ENCODE assay signal across 11 cellular contexts in the genomic region with DNA sequence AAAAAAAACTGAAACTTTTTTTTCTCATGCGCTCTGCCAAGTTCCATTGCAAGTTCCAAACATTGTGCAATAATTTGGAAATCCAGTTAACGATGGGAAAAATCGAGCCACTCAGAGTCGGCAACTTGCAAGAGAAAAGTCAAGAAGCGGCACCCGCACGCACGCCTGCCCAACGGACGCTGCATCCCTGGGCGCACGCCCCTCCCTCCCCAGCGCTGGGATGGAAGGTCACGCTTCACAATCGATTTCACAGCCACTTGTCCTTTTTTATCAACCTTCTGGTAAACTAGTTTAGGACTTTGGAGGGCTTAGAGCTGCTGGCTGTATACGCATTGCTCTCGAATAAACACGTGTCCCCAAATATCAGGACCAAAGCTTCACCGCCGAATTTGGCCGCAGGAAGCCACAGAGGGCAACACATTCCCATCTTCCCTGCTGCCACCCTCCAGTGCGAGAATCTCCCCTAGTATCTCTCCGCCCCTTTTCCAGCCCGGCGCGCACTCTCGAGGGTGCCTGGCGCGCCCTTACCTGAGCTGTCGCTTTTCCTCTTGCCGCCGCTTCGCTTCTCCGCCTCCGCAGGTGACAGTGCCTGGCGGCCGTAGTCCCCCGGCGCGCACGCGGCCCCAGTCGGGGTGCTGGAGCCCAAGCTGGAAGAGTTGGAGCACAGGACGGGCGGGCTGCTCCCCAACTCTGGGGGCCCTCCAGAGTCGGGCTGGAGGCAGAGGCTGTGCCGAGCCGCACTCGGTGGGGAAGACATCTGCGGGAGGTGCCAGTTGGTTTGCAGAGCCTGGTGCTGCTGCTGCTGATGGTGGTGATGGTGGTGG. TPM values are rescaled to one million over a fixed set of nuclear protein-coding genes. Genes with fewer than 3 reads are reported as not detected.
DNase-seq lines count a peak whose midpoint lies in the region; ATAC-seq and TF ChIP-seq lines count a peak whose summit lies in the region.
"Had no signal": no experiment of that assay in that cellular context is flagged by ENCODE, and none has a peak within 500 bp of the region (broad histone marks: within the 10 kb centered on the region; RNA-seq: fewer than 3 reads in every experiment).

No MANE protein-coding gene starts in this region.

- no peak for TF ChIP-seq POLR2A in transverse colon (IDR thresholded peaks at IDR 0.05)

- H3K9ac ChIP-seq in colonic mucosa (ENCODE audit: low read depth in 2 of 2, low read length in 2 of 2) = peak overlapping the region in 1 of 2 donors; percentile 32
- H3K9ac ChIP-seq in liver (ENCODE audit: low read depth in 1 of 2, low read length in 2 of 2) = no peak overlapping the region

- WGBS in liver = 3% methylated on average over 50 of the region's 50 CpGs
- 17 to 34% methylated on average over 10 to 50 of the region's 50 CpGs for WGBS in transverse colon (ENCODE audit: low coverage in 1 of 2), 2 donors

- H3K27me3 ChIP-seq in colonic mucosa (peaks cover 41% of the 10 kb centered on the region), liver (ENCODE audit: control insufficient read depth in 4 of 4, insufficient read depth in 4 of 4, low read length in 3 of 4) (no peaks in the 10 kb centered on the region), transverse colon (peaks cover 85% of the 10 kb centered on the region)

- DNase-seq in NCI-H1417 (lab: John Stamatoyannopoulos, UW) (peak; percentile 43 to 71 (median 63)), NCI-H1417 treated with DMSO at 0.1 percent for 48 hours (lab: John Stamatoyannopoulos, UW) (no peak), colonic mucosa (peak; percentile 27), transverse colon (no peak), SHP77 treated with DMSO at 0.1 percent for 48 hours (lab: John Stamatoyannopoulos, UW) (no peak), T-helper 9 cell (no peak)
- DNase-seq: activated CD4-positive, CD25-positive, alpha-beta regulatory T cell; occipital lobe had no signal

- H3K36me3 ChIP-seq in colonic mucosa (no peaks in the 10 kb centered on the region), liver (ENCODE audit: control insufficient read depth in 4 of 4, insufficient read depth in 3 of 4, low read depth in 1 of 4, low read length in 3 of 4) (no peaks in the 10 kb centered on the region), transverse colon (no peaks in the 10 kb centered on the region)

- no peak for TF ChIP-seq CTCF in colonic mucosa (IDR thresholded peaks at IDR 0.05)
- TF ChIP-seq CTCF in liver (IDR thresholded peaks at IDR 0.05; ENCODE audit: low read depth, low read length, missing input control) = no peak
- TF ChIP-seq CTCF in transverse colon (IDR thresholded peaks at IDR 0.05) = no peak

- TF ChIP-seq EP300 in transverse colon (IDR thresholded peaks at IDR 0.05; ENCODE audit: low read depth) = no peak

- intact Hi-C loops in colonic mucosa (cut with DNase I) (no loop called here), transverse colon (cut with DNase I; ENCODE audit: low total_unique reads) (no loop called here)

- ATAC-seq in GM21723 (IDR thresholded peaks at IDR 0.05; ENCODE audit: unreplicated experiment) = no peak

- H3K27ac ChIP-seq in colonic mucosa = no peak overlapping the region
- peak overlapping the region; percentile 51 to 58 for H3K27ac ChIP-seq in liver (ENCODE audit: low read depth in 1 of 2, low read length in 2 of 2)
- H3K27ac ChIP-seq in transverse colon = peak overlapping the region; percentile 25 to 68 (median 62)
- H3K27ac ChIP-seq: 22Rv1 had no signal

- H3K4me3 ChIP-seq in colonic mucosa = peak overlapping the region; percentile 31
- H3K4me3 ChIP-seq in liver (ENCODE audit: low read depth in 1 of 3, low read length in 3 of 3) = peak overlapping the region; percentile 57 to 75 (median 63)
- H3K4me3 ChIP-seq in transverse colon = peak overlapping the region in 3 of 4 donors; percentile 32 to 39 (median 35)

- TF ChIP-seq RAD21 in liver (IDR thresholded peaks at IDR 0.05) = peak in 1 of 2 donors; percentile 3

- no peaks in the 10 kb centered on the region for H3K4me1 ChIP-seq in colonic mucosa
- H3K4me1 ChIP-seq in liver (ENCODE audit: control insufficient read depth in 4 of 4, insufficient read depth in 4 of 4, low read length in 3 of 4) = peaks cover 5 to 30% (median 21%) of the 10 kb centered on the region in 4 donors
- H3K4me1 ChIP-seq in transverse colon = peaks cover 0 to 26% (median 21%) of the 10 kb centered on the region in 4 donors

- in situ Hi-C loops in transverse colon (cut with MboI; ENCODE audit: low pct_ligation_motif_present in 1 of 4, low pct_unique_long_range_greater_than_20kb in 1 of 4, low sequenced_read_pairs in 3 of 4) = no loop called here

- H3K9me3 ChIP-seq in colonic mucosa (no peaks in the 10 kb centered on the region), liver (ENCODE audit: control insufficient read depth in 4 of 4, low read length in 3 of 4) (no peaks in the 10 kb centered on the region), transverse colon (no peaks in the 10 kb centered on the region)

TF ChIP-seq in liver, 16 proteins besides CTCF, POLR2A, EP300 and RAD21:
- TF ChIP-seq RXRA (IDR thresholded peaks at IDR 0.05) (peak in 1 of 2 donors; percentile 40), YY1 (IDR thresholded peaks at IDR 0.05) (no peak), HNF4A (conservative IDR thresholded peaks at IDR 0.05) (peak; percentile 33 to 57)
- TF ChIP-seq, protein P1, sequence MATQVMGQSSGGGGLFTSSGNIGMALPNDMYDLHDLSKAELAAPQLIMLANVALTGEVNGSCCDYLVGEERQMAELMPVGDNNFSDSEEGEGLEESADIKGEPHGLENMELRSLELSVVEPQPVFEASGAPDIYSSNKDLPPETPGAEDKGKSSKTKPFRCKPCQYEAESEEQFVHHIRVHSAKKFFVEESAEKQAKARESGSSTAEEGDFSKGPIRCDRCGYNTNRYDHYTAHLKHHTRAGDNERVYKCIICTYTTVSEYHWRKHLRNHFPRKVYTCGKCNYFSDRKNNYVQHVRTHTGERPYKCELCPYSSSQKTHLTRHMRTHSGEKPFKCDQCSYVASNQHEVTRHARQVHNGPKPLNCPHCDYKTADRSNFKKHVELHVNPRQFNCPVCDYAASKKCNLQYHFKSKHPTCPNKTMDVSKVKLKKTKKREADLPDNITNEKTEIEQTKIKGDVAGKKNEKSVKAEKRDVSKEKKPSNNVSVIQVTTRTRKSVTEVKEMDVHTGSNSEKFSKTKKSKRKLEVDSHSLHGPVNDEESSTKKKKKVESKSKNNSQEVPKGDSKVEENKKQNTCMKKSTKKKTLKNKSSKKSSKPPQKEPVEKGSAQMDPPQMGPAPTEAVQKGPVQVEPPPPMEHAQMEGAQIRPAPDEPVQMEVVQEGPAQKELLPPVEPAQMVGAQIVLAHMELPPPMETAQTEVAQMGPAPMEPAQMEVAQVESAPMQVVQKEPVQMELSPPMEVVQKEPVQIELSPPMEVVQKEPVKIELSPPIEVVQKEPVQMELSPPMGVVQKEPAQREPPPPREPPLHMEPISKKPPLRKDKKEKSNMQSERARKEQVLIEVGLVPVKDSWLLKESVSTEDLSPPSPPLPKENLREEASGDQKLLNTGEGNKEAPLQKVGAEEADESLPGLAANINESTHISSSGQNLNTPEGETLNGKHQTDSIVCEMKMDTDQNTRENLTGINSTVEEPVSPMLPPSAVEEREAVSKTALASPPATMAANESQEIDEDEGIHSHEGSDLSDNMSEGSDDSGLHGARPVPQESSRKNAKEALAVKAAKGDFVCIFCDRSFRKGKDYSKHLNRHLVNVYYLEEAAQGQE (IDR thresholded peaks at IDR 0.05) = peak; percentile 6
- TF ChIP-seq, protein P2, sequence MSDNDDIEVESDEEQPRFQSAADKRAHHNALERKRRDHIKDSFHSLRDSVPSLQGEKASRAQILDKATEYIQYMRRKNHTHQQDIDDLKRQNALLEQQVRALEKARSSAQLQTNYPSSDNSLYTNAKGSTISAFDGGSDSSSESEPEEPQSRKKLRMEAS (IDR thresholded peaks at IDR 0.05) = peak; percentile 46

RNA-seq across cellular contexts. Expression of a gene that starts 0.9 kb away (rescaled TPM):
- total RNA-seq in colonic mucosa (under 1 TPM; 0.42 to 0.69 TPM), liver (under 1 TPM; 0.33 to 0.70 TPM), transverse colon (1 to 10 TPM in 1 of 4 donors, under 1 TPM in 1, not detected in 2; 0.64 to 1.6 TPM)
- polyA plus RNA-seq in liver = under 1 TPM; 0.32 to 0.60 TPM

Comparison
In these comparisons a context has a peak if more than half of its experiments do, and no peak if none do; other contexts are left out.
1. DNase-seq: peak in NCI-H1417 (3 of 3) and colonic mucosa (single experiment); none in NCI-H1417 treated with DMSO at 0.1 percent for 48 hours (single experiment), transverse colon (single experiment), SHP77 treated with DMSO at 0.1 percent for 48 hours (single experiment) and T-helper 9 cell (single experiment).
2. Peak in every context shown above with its lines, with median percentiles within 50 percentile points of each other: H3K4me3 ChIP-seq.